ENCODE assay signal across 11 cellular contexts in genomic region chr14:93010543-93011541, GRCh38.
DNase-seq lines count a peak whose midpoint lies in the region; TF ChIP-seq lines count a peak whose summit lies in the region.
"Had no signal": no experiment of that assay in that cellular context is flagged by ENCODE, and none has a peak within 500 bp of the region (broad histone marks: within the 10 kb centered on the region; RNA-seq: fewer than 3 reads in every experiment).

No MANE protein-coding gene starts in this region.

- no peaks in the 10 kb centered on the region for H3K9me3 Mint-ChIP-seq in dendritic cell treated with granulocyte-macrophage colony-stimulating factor and Interleukin-4, amounts not matched to agents 40 ng/mL and 50 ng/mL, for 4 days
- H3K9me3 Mint-ChIP-seq: activated naive CD8-positive, alpha-beta T cell treated with anti-CD3 and anti-CD28 coated beads, Interleukin-2, amount 10 ng/mL, durations not matched to agents 7 days and 5 days had no signal

- peak overlapping the region; percentile 85 for H3K27ac ChIP-seq in parathyroid adenoma
- no peak overlapping the region for H3K27ac ChIP-seq in brain microvascular endothelial cell

- no peaks in the 10 kb centered on the region for H3K9me3 ChIP-seq in parathyroid adenoma (ENCODE audit: control insufficient read depth, low read length)

- in situ Hi-C loops in brain microvascular endothelial cell (cut with HindIII; ENCODE audit: low pct_ligation_motif_present, low sequenced_read_pairs) = no loop called here

- no peaks in the 10 kb centered on the region for H3K27me3 Mint-ChIP-seq in dendritic cell treated with granulocyte-macrophage colony-stimulating factor and Interleukin-4, amounts not matched to agents 40 ng/mL and 50 ng/mL, for 4 days
- H3K27me3 Mint-ChIP-seq: activated naive CD8-positive, alpha-beta T cell treated with anti-CD3 and anti-CD28 coated beads, Interleukin-2, amount 10 ng/mL, durations not matched to agents 7 days and 5 days had no signal

- H3K79me2 ChIP-seq in parathyroid adenoma = no peaks in the 10 kb centered on the region

- peaks cover 54% of the 10 kb centered on the region for H3K4me1 ChIP-seq in parathyroid adenoma

- TF ChIP-seq CTCF in parathyroid adenoma (IDR thresholded peaks at IDR 0.05) (no peak), brain microvascular endothelial cell (IDR thresholded peaks at IDR 0.05; ENCODE audit: low read depth, low read length, missing control alignments) (no peak)

- intact Hi-C loops in dendritic cell treated with granulocyte-macrophage colony-stimulating factor and Interleukin-4, amounts not matched to agents 40 ng/mL and 50 ng/mL, for 4 days (cut with micrococcal nuclease) = no loop called here

- H3K9ac ChIP-seq in parathyroid adenoma = no peak overlapping the region

- peaks cover 42% of the 10 kb centered on the region for H3K36me3 Mint-ChIP-seq in dendritic cell treated with granulocyte-macrophage colony-stimulating factor and Interleukin-4, amounts not matched to agents 40 ng/mL and 50 ng/mL, for 4 days (ENCODE audit: low read depth)

- H3K4me1 Mint-ChIP-seq in dendritic cell treated with granulocyte-macrophage colony-stimulating factor and Interleukin-4, amounts not matched to agents 40 ng/mL and 50 ng/mL, for 4 days (ENCODE audit: low read depth) = peaks cover 98% of the 10 kb centered on the region

- DNase-seq in DMS79 (lab: John Stamatoyannopoulos, UW) = peak; percentile 68
- DNase-seq in NCI-H345 treated with DMSO at 0.1 percent for 48 hours (lab: John Stamatoyannopoulos, UW; ENCODE audit: unreplicated experiment) = peak; percentile 70
- DNase-seq in cerebellar cortex (ENCODE audit: low spot score) = no peak
- DNase-seq in KG1 (lab: John Stamatoyannopoulos, UW) = no peak
- DNase-seq in brain microvascular endothelial cell = no peak
- no peak for DNase-seq in DMS114 treated with DMSO at 0.1 percent for 48 hours (lab: John Stamatoyannopoulos, UW; ENCODE audit: unreplicated experiment)
- DNase-seq: activated naive CD8-positive, alpha-beta T cell treated with anti-CD3 and anti-CD28 coated beads, Interleukin-2, amount 10 ng/mL, durations not matched to agents 7 days and 5 days; mesendoderm; T-helper 2 cell had no signal

- H3K4me3 ChIP-seq in parathyroid adenoma (ENCODE audit: low read depth, low read length) = no peak overlapping the region
- H3K4me3 ChIP-seq in brain microvascular endothelial cell (ENCODE audit: low read depth, low read length) = no peak overlapping the region

- H3K27me3 ChIP-seq in parathyroid adenoma (ENCODE audit: control insufficient read depth, insufficient read depth, low read length) = no peaks in the 10 kb centered on the region
- no peaks in the 10 kb centered on the region for H3K27me3 ChIP-seq in brain microvascular endothelial cell (replicated peaks)

- peak overlapping the region; percentile 10 for H3K4me2 ChIP-seq in parathyroid adenoma (ENCODE audit: low read length)

- peak overlapping the region; percentile 1 for H2AFZ ChIP-seq in parathyroid adenoma

- no peak overlapping the region for H3K4me3 Mint-ChIP-seq in dendritic cell treated with granulocyte-macrophage colony-stimulating factor and Interleukin-4, amounts not matched to agents 40 ng/mL and 50 ng/mL, for 4 days
- H3K4me3 Mint-ChIP-seq: activated naive CD8-positive, alpha-beta T cell treated with anti-CD3 and anti-CD28 coated beads, Interleukin-2, amount 10 ng/mL, durations not matched to agents 7 days and 5 days had no signal

- H3K27ac Mint-ChIP-seq in dendritic cell treated with granulocyte-macrophage colony-stimulating factor and Interleukin-4, amounts not matched to agents 40 ng/mL and 50 ng/mL, for 4 days = peak overlapping the region; percentile 83

- H3K36me3 ChIP-seq in parathyroid adenoma (ENCODE audit: control insufficient read depth, insufficient read depth, low read length) (no peaks in the 10 kb centered on the region), brain microvascular endothelial cell (replicated peaks) (no peaks in the 10 kb centered on the region)

Comparison
In these comparisons a context has a peak if more than half of its experiments do, and no peak if none do; other contexts are left out.
1. DNase-seq: peak in DMS79 (single experiment) and NCI-H345 treated with DMSO at 0.1 percent for 48 hours (single experiment); none in cerebellar cortex (single experiment), KG1 (single experiment), brain microvascular endothelial cell (single experiment) and DMS114 treated with DMSO at 0.1 percent for 48 hours (single experiment).